ENCODE assay signal across 25 cellular contexts in genomic region chr15:81785679-81786078, GRCh38.
"Had no signal": no experiment of that assay in that cellular context is flagged by ENCODE, and none has a peak within 500 bp of the region (broad histone marks: within the 10 kb centered on the region; RNA-seq: fewer than 3 reads in every experiment).

No MANE protein-coding gene starts in this region.

- H3K9me3 Mint-ChIP-seq: activated CD4-positive, alpha-beta memory T cell treated with anti-CD3 and anti-CD28 coated beads, Interleukin-2, amount 10 ng/mL, durations not matched to agents 7 days and 5 days; activated naive CD4-positive, alpha-beta T cell treated with anti-CD3 and anti-CD28 coated beads for 36 hours; activated naive CD8-positive, alpha-beta T cell treated with anti-CD3 and anti-CD28 coated beads for 36 hours; activated T-helper 17 cell treated with anti-CD3 and anti-CD28 coated beads, Interleukin-2, amount 50 U/mL, for 72 hours had no signal

- H3K27me3 Mint-ChIP-seq: activated CD4-positive, alpha-beta memory T cell treated with anti-CD3 and anti-CD28 coated beads, Interleukin-2, amount 10 ng/mL, durations not matched to agents 7 days and 5 days had no signal

- H3K4me1 Mint-ChIP-seq: activated CD4-positive, alpha-beta memory T cell treated with anti-CD3 and anti-CD28 coated beads, Interleukin-2, amount 10 ng/mL, durations not matched to agents 7 days and 5 days; activated naive CD8-positive, alpha-beta T cell treated with anti-CD3 and anti-CD28 coated beads for 36 hours; activated T-helper 17 cell treated with anti-CD3 and anti-CD28 coated beads, Interleukin-2, amount 50 U/mL, for 72 hours had no signal

- DNase-seq: activated CD4-positive, alpha-beta memory T cell treated with anti-CD3 and anti-CD28 coated beads, Interleukin-2, amount 10 ng/mL, durations not matched to agents 7 days and 5 days; activated CD4-positive, alpha-beta T cell treated with anti-CD3 and anti-CD28 coated beads, Interleukin-2, amount 50 U/mL, for 1 hour; activated CD4-positive, CD25-positive, alpha-beta regulatory T cell; activated gamma-delta T cell; activated naive CD4-positive, alpha-beta T cell treated with anti-CD3 and anti-CD28 coated beads for 36 hours; activated naive CD8-positive, alpha-beta T cell treated with anti-CD3 and anti-CD28 coated beads for 36 hours; activated T-cell treated with anti-CD3 and anti-CD28 coated beads for 4 hours; activated T-cell treated with anti-CD3 and anti-CD28 coated beads, Interleukin-2, amount 50 U/mL, for 48 hours; brain microvascular endothelial cell; Kasumi-1; KBM-7; NCI-H1105 treated with DMSO at 0.1 percent for 48 hours; NCI-H1436 treated with DMSO at 0.1 percent for 48 hours; NCI-H187 treated with DMSO at 0.1 percent for 48 hours; NCI-H2081 treated with DMSO at 0.1 percent for 48 hours; NCI-H2171; NCI-H2227 treated with DMSO at 0.1 percent for 48 hours; NCI-H446 treated with DMSO at 0.1 percent for 48 hours; NCI-H774; NK-92 treated with Interleukin-12 subunit alpha and Interleukin-12 subunit beta, amount 100 ng/mL, for 24 hours; OCI-M1; SHP77 treated with DMSO at 0.1 percent for 48 hours; T-helper 2 cell; T1000 had no signal

- H3K36me3 ChIP-seq: brain microvascular endothelial cell had no signal

- H3K27ac ChIP-seq: brain microvascular endothelial cell had no signal

- H3K36me3 Mint-ChIP-seq: activated naive CD8-positive, alpha-beta T cell treated with anti-CD3 and anti-CD28 coated beads for 36 hours had no signal

- H3K4me3 Mint-ChIP-seq: activated CD4-positive, alpha-beta memory T cell treated with anti-CD3 and anti-CD28 coated beads, Interleukin-2, amount 10 ng/mL, durations not matched to agents 7 days and 5 days; activated naive CD4-positive, alpha-beta T cell treated with anti-CD3 and anti-CD28 coated beads for 36 hours; activated naive CD8-positive, alpha-beta T cell treated with anti-CD3 and anti-CD28 coated beads for 36 hours; activated T-helper 17 cell treated with anti-CD3 and anti-CD28 coated beads, Interleukin-2, amount 50 U/mL, for 72 hours had no signal

- H3K27me3 ChIP-seq: brain microvascular endothelial cell had no signal

- H3K27ac Mint-ChIP-seq: activated CD4-positive, alpha-beta memory T cell treated with anti-CD3 and anti-CD28 coated beads, Interleukin-2, amount 10 ng/mL, durations not matched to agents 7 days and 5 days; activated naive CD4-positive, alpha-beta T cell treated with anti-CD3 and anti-CD28 coated beads for 36 hours; activated naive CD8-positive, alpha-beta T cell treated with anti-CD3 and anti-CD28 coated beads for 36 hours; activated T-helper 17 cell treated with anti-CD3 and anti-CD28 coated beads, Interleukin-2, amount 50 U/mL, for 72 hours had no signal
